ENCODE assay signal across 34 cellular contexts in genomic region chr1:228225740-228226139, GRCh38.
"Had no signal": no experiment of that assay in that cellular context is flagged by ENCODE, and none has a peak within 500 bp of the region (broad histone marks: within the 10 kb centered on the region; RNA-seq: fewer than 3 reads in every experiment).

No MANE protein-coding gene starts in this region.

- H3K9ac ChIP-seq: KMS-11 had no signal

- H3K9me3 Mint-ChIP-seq: activated T-helper 1 cell treated with anti-CD3 and anti-CD28 coated beads, Interleukin-12 subunit alpha, Interleukin-12 subunit beta, Interleukin-2, Interleukin-4 antibody, amounts not matched to agents 30 ng/mL and 10 ng/mL and 1 ng/mL, durations not matched to agents 14 hours and 24 hours and 36 hours; T-cell had no signal

- H3K4me2 ChIP-seq: KMS-11 had no signal

- H3K27me3 ChIP-seq: adrenal gland, body of pancreas, breast epithelium, Peyer's patch had no signal

- H3K36me3 ChIP-seq: adrenal gland, breast epithelium, WERI-Rb-1 had no signal

- H3K27me3 Mint-ChIP-seq: activated CD8-positive, alpha-beta T cell treated with anti-CD3 and anti-CD28 coated beads for 36 hours; T-cell had no signal

- H3K9me3 ChIP-seq: Peyer's patch had no signal

- H3K4me3 ChIP-seq: adrenal gland, body of pancreas, breast epithelium, Peyer's patch had no signal

- DNase-seq: activated CD4-positive, alpha-beta T cell treated with anti-CD3 and anti-CD28 coated beads for 1 hour; activated CD4-positive, alpha-beta T cell treated with anti-CD3 and anti-CD28 coated beads for 48 hours; activated CD4-positive, alpha-beta T cell treated with anti-CD3 and anti-CD28 coated beads, Interleukin-2, amount 50 U/mL, for 4 hours; activated CD4-positive, CD25-positive, alpha-beta regulatory T cell; activated CD8-positive, alpha-beta T cell treated with anti-CD3 and anti-CD28 coated beads for 36 hours; activated gamma-delta T cell treated with Interleukin-2 at 50 U/mL for 16 hours; activated naive CD4-positive, alpha-beta T cell treated with anti-CD3 and anti-CD28 coated beads for 36 hours; activated T-cell treated with anti-CD3 and anti-CD28 coated beads, Interleukin-2, amount 50 U/mL, for 4 hours; adrenal gland; body of pancreas; MM.1S; MV-4-11; NCI-H1092; NCI-H1436 treated with DMSO at 0.1 percent for 48 hours; NCI-H1694 treated with DMSO at 0.1 percent for 48 hours; NCI-H2029; NCI-H345; NCI-H510A; NCI-H526; NCI-H748 treated with DMSO at 0.1 percent for 48 hours; NK-92 treated with Interleukin-12 subunit alpha and Interleukin-12 subunit beta, amount 100 ng/mL, for 24 hours; PC-3; Peyer's patch; RPMI8226; SIG-M5; T-cell; T-helper 2 cell; T-helper 9 cell; WERI-Rb-1 had no signal

- H3K4me3 Mint-ChIP-seq: activated CD8-positive, alpha-beta T cell treated with anti-CD3 and anti-CD28 coated beads for 36 hours; activated naive CD4-positive, alpha-beta T cell treated with anti-CD3 and anti-CD28 coated beads for 36 hours; activated T-cell treated with anti-CD3 and anti-CD28 coated beads, Interleukin-2, amount 50 U/mL, for 4 hours; activated T-helper 1 cell treated with anti-CD3 and anti-CD28 coated beads, Interleukin-12 subunit alpha, Interleukin-12 subunit beta, Interleukin-2, Interleukin-4 antibody, amounts not matched to agents 30 ng/mL and 10 ng/mL and 1 ng/mL, durations not matched to agents 14 hours and 24 hours and 36 hours; T-cell had no signal

- H3K4me1 ChIP-seq: adrenal gland, body of pancreas, breast epithelium, Peyer's patch had no signal

- ATAC-seq: activated CD8-positive, alpha-beta T cell treated with anti-CD3 and anti-CD28 coated beads for 36 hours; activated naive CD4-positive, alpha-beta T cell treated with anti-CD3 and anti-CD28 coated beads, Interleukin-2, amount 50 U/mL, for 72 hours; activated T-cell treated with anti-CD3 and anti-CD28 coated beads, Interleukin-2, amount 50 U/mL, for 4 hours; body of pancreas; PC-3; SK-N-SH treated with all-trans-retinoic acid at 6 μM for 48 hours; T-cell had no signal

- H3K27ac ChIP-seq: adrenal gland, body of pancreas, breast epithelium, KMS-11, Peyer's patch, WERI-Rb-1 had no signal

- H3K27ac Mint-ChIP-seq: activated CD8-positive, alpha-beta T cell treated with anti-CD3 and anti-CD28 coated beads for 36 hours; activated naive CD4-positive, alpha-beta T cell treated with anti-CD3 and anti-CD28 coated beads for 36 hours; activated naive CD4-positive, alpha-beta T cell treated with anti-CD3 and anti-CD28 coated beads, Interleukin-2, amount 50 U/mL, for 72 hours; activated T-helper 1 cell treated with anti-CD3 and anti-CD28 coated beads, Interleukin-12 subunit alpha, Interleukin-12 subunit beta, Interleukin-2, Interleukin-4 antibody, amounts not matched to agents 30 ng/mL and 10 ng/mL and 1 ng/mL, durations not matched to agents 14 hours and 24 hours and 36 hours; T-cell had no signal
